Comparison of ENCODE assay signal across 8 cellular contexts in genomic region chr19:17304386-17305047, GRCh38. TPM values are rescaled to one million over a fixed set of nuclear protein-coding genes. Genes with fewer than 3 reads are reported as not detected.
DNase-seq lines count a peak whose midpoint lies in the region; ATAC-seq, FAIRE-seq and TF ChIP-seq lines count a peak whose summit lies in the region.

No MANE protein-coding gene starts in this region.

- intact Hi-C loops in PC-3 (cut with micrococcal nuclease) = loop anchor here (1.0 kb wide), 2 partner anchors 8 to 30 kb away; partner anchors contain the start of gene ANO8

- H3K4me3 ChIP-seq in PC-3 (ENCODE audit: low read length) = no peak overlapping the region
- H3K4me3 ChIP-seq in rectal smooth muscle tissue (ENCODE audit: low read length) = peak overlapping the region; percentile 93

- H3K79me2 ChIP-seq in PC-3 (ENCODE audit: low read length) = peaks cover 40% of the 10 kb centered on the region

- H3K9me2 ChIP-seq in PC-3 (replicated peaks; ENCODE audit: low read length) = no peaks in the 10 kb centered on the region

- no peaks in the 10 kb centered on the region for H3K27me3 ChIP-seq in PC-3 (ENCODE audit: low read length)
- no peaks in the 10 kb centered on the region for H3K27me3 ChIP-seq in rectal smooth muscle tissue (ENCODE audit: control insufficient read depth, insufficient read depth, low read length)

- H3F3A ChIP-seq in PC-3 (ENCODE audit: low read length, unreplicated experiment) = no peaks in the 10 kb centered on the region

- peak overlapping the region; percentile 73 for H3K4me2 ChIP-seq in PC-3 (ENCODE audit: low read length)

- FAIRE-seq in urothelium cell line (lab: Jason Lieb, UNC) = no peak

- no TSS peak for BruUV-seq in PC-3 (replicated peaks; lab: Mats Ljungman, UMichigan)

- ATAC-seq in PC-3 = no peak

- H3K4me1 ChIP-seq in PC-3 (ENCODE audit: insufficient read depth, low read length) (peaks cover 22% of the 10 kb centered on the region), rectal smooth muscle tissue (ENCODE audit: control insufficient read depth, insufficient read depth, low read length) (peaks cover 16% of the 10 kb centered on the region)

- CTCF ChIA-PET in PC-3 (lab: Charles Lee) = interaction anchor here (0.6 to 1.2 kb wide), 6 partner anchors 34 to 742 kb away, joined by 3 to 6 read pairs (median 4); partner anchors contain the start of gene BABAM1

- no peak overlapping the region for H3K9ac ChIP-seq in PC-3 (ENCODE audit: low read length)
- no peak overlapping the region for H3K9ac ChIP-seq in rectal smooth muscle tissue (ENCODE audit: low read length)

- H4K20me1 ChIP-seq in PC-3 (ENCODE audit: low read length) = no peaks in the 10 kb centered on the region

- no peaks in the 10 kb centered on the region for H3K9me3 ChIP-seq in PC-3 (ENCODE audit: low read length)

- no peak overlapping the region; the same call in 1 of the 2 replicates for H2AFZ ChIP-seq in PC-3 (ENCODE audit: low read length)

- H3K36me3 ChIP-seq in PC-3 (ENCODE audit: low read depth, low read length) (no peaks in the 10 kb centered on the region), rectal smooth muscle tissue (ENCODE audit: control insufficient read depth, insufficient read depth, low read length) (no peaks in the 10 kb centered on the region)

- no peak for TF ChIP-seq CTCF in PC-3 (conservative IDR thresholded peaks at IDR 0.05; ENCODE audit: low read depth, low read length)

- POLR2A ChIA-PET in PC-3 (lab: Charles Lee; ENCODE audit: unreplicated experiment) = interaction anchor here (0.5 kb wide), 1 partner anchor 490 kb away, joined by 4 read pairs; the partner anchor contains the start of gene B3GNT3

- DNase-seq in DMS79 (lab: John Stamatoyannopoulos, UW) (peak; percentile 85), PC-3 (no peak), epithelial cell of prostate (ENCODE audit: low read depth, low spot score) (no peak), urothelium cell line (ENCODE audit: low spot score) (no peak), putamen (ENCODE audit: low spot score) (no peak), HT-29 (ENCODE audit: low spot score) (no peak), AML-193 (lab: John Stamatoyannopoulos, UW) (no peak)

- H3K27ac ChIP-seq in PC-3 (ENCODE audit: low read length) = no peak overlapping the region
- H3K27ac ChIP-seq in epithelial cell of prostate = peak overlapping the region; percentile 81
- H3K27ac ChIP-seq in rectal smooth muscle tissue (ENCODE audit: low read depth, low read length) = peak overlapping the region; percentile 92

RNA-seq across cellular contexts. Expression of gene MRPL34, which starts 1.2 kb away (rescaled TPM):
- 191 and 206 TPM in 2 replicates for total RNA-seq in PC-3 (2014; rRNA removed)
- total RNA-seq in HT-29 (2014; rRNA removed; shearing (Covaris generic)) = 94.6 and 106 TPM in 2 replicates

RNA-seq across cellular contexts. Expression of gene ABHD8, which starts 1.3 kb away (rescaled TPM):
- total RNA-seq in PC-3 (2014; rRNA removed) = 42.4 and 53.8 TPM in 2 replicates
- total RNA-seq in HT-29 (2014; rRNA removed; shearing (Covaris generic)) = 3.4 and 5.3 TPM in 2 replicates

RNA-seq across cellular contexts. Expression of gene DDA1, which starts 4.8 kb away (rescaled TPM):
- total RNA-seq in PC-3 (2014; rRNA removed) = 85.0 and 87.9 TPM in 2 replicates
- 24.6 and 32.4 TPM in 2 replicates for total RNA-seq in HT-29 (2014; rRNA removed; shearing (Covaris generic))

RNA-seq across cellular contexts. Expression of gene ANKLE1, which starts 22.8 kb away (rescaled TPM):
- total RNA-seq in PC-3 (2014; rRNA removed) = 2.2 and 3.1 TPM in 2 replicates
- total RNA-seq in HT-29 (2014; rRNA removed; shearing (Covaris generic)) = 0.08 and 1.4 TPM in 2 replicates

RNA-seq across cellular contexts. Expression of gene ANO8, which starts 30.1 kb away (rescaled TPM):
- total RNA-seq in PC-3 (2014; rRNA removed) = 12.1 and 15.4 TPM in 2 replicates
- 2.2 and 2.4 TPM in 2 replicates for total RNA-seq in HT-29 (2014; rRNA removed; shearing (Covaris generic))
